ENCODE assay signal across 8 cellular contexts in the genomic region with DNA sequence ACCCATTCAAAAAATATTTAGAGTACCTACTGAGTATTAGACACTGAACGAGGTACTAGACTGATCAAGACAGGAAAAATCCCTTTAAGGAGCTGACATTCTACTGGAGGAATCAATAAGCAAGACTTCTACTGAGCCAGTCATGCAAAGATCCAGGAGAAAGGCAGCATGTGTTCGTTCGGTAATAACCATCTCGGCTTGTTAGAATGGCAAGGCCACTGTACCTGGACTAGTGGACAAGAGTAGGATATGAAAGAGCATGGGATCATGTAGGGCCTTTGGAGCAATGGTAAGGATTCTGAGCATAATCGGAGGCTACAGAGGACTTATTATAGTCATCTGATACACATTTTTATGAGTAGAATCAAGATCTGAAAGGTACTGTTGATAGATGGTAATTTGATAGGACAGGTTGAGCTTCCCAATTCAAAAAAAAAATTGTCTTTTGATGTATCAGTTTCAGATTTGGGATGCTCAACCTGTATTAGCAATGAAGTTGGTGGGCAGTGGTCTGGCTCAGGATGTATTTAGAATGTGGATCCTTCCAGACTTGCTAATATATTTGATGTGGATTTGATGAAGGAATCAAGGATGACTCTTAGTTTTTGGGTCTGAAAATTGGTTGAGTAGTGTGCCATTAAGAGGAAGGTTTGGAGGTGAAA. TPM values are rescaled to one million over a fixed set of nuclear protein-coding genes. Genes with fewer than 3 reads are reported as not detected.
DNase-seq lines count a peak whose midpoint lies in the region; ATAC-seq, FAIRE-seq and TF ChIP-seq lines count a peak whose summit lies in the region.

No MANE protein-coding gene starts in this region.

- no peaks in the 10 kb centered on the region for H3K27me3 ChIP-seq in CD4-positive, CD25-positive, alpha-beta regulatory T cell (ENCODE audit: control insufficient read depth, insufficient read depth, low read length)
- H3K27me3 ChIP-seq in HL-60 (ENCODE audit: insufficient read depth, poor library complexity, severe bottlenecking) (no peaks in the 10 kb centered on the region), muscle layer of duodenum (ENCODE audit: low read depth, low read length) (no peaks in the 10 kb centered on the region)

- no peak for DNase-seq in CD4-positive, CD25-positive, alpha-beta regulatory T cell
- peak in 1 of 2 experiments; percentile 39 for DNase-seq in HL-60 (ENCODE audit: low read depth in 1 of 2, low spot score in 1 of 2)
- DNase-seq in GM19239 (ENCODE audit: insufficient read length, low spot score), result no peak

- no peak for TF ChIP-seq CTCF in HL-60 (IDR thresholded peaks at IDR 0.05; ENCODE audit: insufficient read depth, low read length)

- peak overlapping the region; percentile 42 to 97 (median 44) for H3K27ac Mint-ChIP-seq in CD4-positive, CD25-positive, alpha-beta regulatory T cell
- peak overlapping the region; percentile 97 for H3K27ac Mint-ChIP-seq in activated T-helper 17 cell treated with anti-CD3 and anti-CD28 coated beads, Interleukin-2, amount 50 U/mL, for 72 hours

- FAIRE-seq in GM19239 (lab: Jason Lieb, UNC), result no peak

- H3K4me3 Mint-ChIP-seq in CD4-positive, CD25-positive, alpha-beta regulatory T cell, result peak overlapping the region; percentile 14 to 98 (median 62)
- peak overlapping the region; percentile 93 for H3K4me3 Mint-ChIP-seq in activated T-helper 17 cell treated with anti-CD3 and anti-CD28 coated beads, Interleukin-2, amount 50 U/mL, for 72 hours

- peaks cover 0 to 2% (median 0%) of the 10 kb centered on the region in 7 donors for H3K9me3 Mint-ChIP-seq in CD4-positive, CD25-positive, alpha-beta regulatory T cell
- H3K9me3 Mint-ChIP-seq in activated T-helper 17 cell treated with anti-CD3 and anti-CD28 coated beads, Interleukin-2, amount 50 U/mL, for 72 hours, result no peaks in the 10 kb centered on the region

- H3K36me3 Mint-ChIP-seq in CD4-positive, CD25-positive, alpha-beta regulatory T cell, result peaks cover 32% of the 10 kb centered on the region
- peaks cover 84% of the 10 kb centered on the region for H3K36me3 Mint-ChIP-seq in activated T-helper 17 cell treated with anti-CD3 and anti-CD28 coated beads, Interleukin-2, amount 50 U/mL, for 72 hours (ENCODE audit: low read depth)

- no peaks in the 10 kb centered on the region for H3K27me3 Mint-ChIP-seq in CD4-positive, CD25-positive, alpha-beta regulatory T cell
- H3K27me3 Mint-ChIP-seq in activated T-helper 17 cell treated with anti-CD3 and anti-CD28 coated beads, Interleukin-2, amount 50 U/mL, for 72 hours, result no peaks in the 10 kb centered on the region

- peaks cover 30% of the 10 kb centered on the region for H3K36me3 ChIP-seq in CD4-positive, CD25-positive, alpha-beta regulatory T cell (ENCODE audit: control insufficient read depth, insufficient read depth, low read length)
- H3K36me3 ChIP-seq in muscle layer of duodenum (ENCODE audit: control insufficient read depth in 1 of 2, insufficient read depth in 2 of 2, low read length in 2 of 2), result peaks cover 22 to 24% of the 10 kb centered on the region in 2 donors

- H3K4me1 ChIP-seq in CD4-positive, CD25-positive, alpha-beta regulatory T cell (ENCODE audit: control insufficient read depth, insufficient read depth, low read length, poor library complexity, severe bottlenecking), result peaks cover 54% of the 10 kb centered on the region
- H3K4me1 ChIP-seq in muscle layer of duodenum (ENCODE audit: control insufficient read depth in 1 of 2, insufficient read depth in 2 of 2, low read length in 2 of 2), result peaks cover 3 to 31% of the 10 kb centered on the region in 2 donors

- ATAC-seq in CD4-positive, CD25-positive, alpha-beta regulatory T cell (ENCODE audit: low read depth in 2 of 2), result no peak
- ATAC-seq in activated T-helper 17 cell treated with anti-CD3 and anti-CD28 coated beads, Interleukin-2, amount 50 U/mL, for 72 hours (replicated peaks), result no peak
- ATAC-seq in HG02678 (IDR thresholded peaks at IDR 0.05; ENCODE audit: unreplicated experiment) (no peak), HG03045 (IDR thresholded peaks at IDR 0.05; ENCODE audit: unreplicated experiment) (no peak), HG03175 (IDR thresholded peaks at IDR 0.05; ENCODE audit: unreplicated experiment) (no peak)

- H3K4me3 ChIP-seq in CD4-positive, CD25-positive, alpha-beta regulatory T cell (ENCODE audit: low read depth, low read length), result peak overlapping the region; percentile 99
- H3K4me3 ChIP-seq in HL-60 (replicated peaks; ENCODE audit: insufficient read depth, low read length), result peak overlapping the region; percentile 60
- peak overlapping the region in 1 of 2 donors; percentile 80 for H3K4me3 ChIP-seq in muscle layer of duodenum (ENCODE audit: low read depth in 1 of 2, low read length in 2 of 2)

- no peaks in the 10 kb centered on the region for H3K9me3 ChIP-seq in CD4-positive, CD25-positive, alpha-beta regulatory T cell (ENCODE audit: control insufficient read depth in 2 of 2, low read length in 2 of 2)
- no peaks in the 10 kb centered on the region for H3K9me3 ChIP-seq in muscle layer of duodenum (ENCODE audit: control insufficient read depth in 1 of 2, low read length in 2 of 2)

- peak overlapping the region; percentile 98 for H3K27ac ChIP-seq in CD4-positive, CD25-positive, alpha-beta regulatory T cell (ENCODE audit: insufficient read depth, low read length, poor library complexity, severe bottlenecking)
- H3K27ac ChIP-seq in HL-60 (replicated peaks) (peak overlapping the region; percentile 99), muscle layer of duodenum (ENCODE audit: low read length) (peak overlapping the region; percentile 39)

- H3K4me1 Mint-ChIP-seq in CD4-positive, CD25-positive, alpha-beta regulatory T cell, result peaks cover 33 to 72% (median 49%) of the 10 kb centered on the region in 4 donors
- peaks cover 42% of the 10 kb centered on the region for H3K4me1 Mint-ChIP-seq in activated T-helper 17 cell treated with anti-CD3 and anti-CD28 coated beads, Interleukin-2, amount 50 U/mL, for 72 hours

RNA-seq across cellular contexts. Expression of a gene that starts 2.3 kb away (rescaled TPM):
- 25.8 TPM for total RNA-seq in CD4-positive, CD25-positive, alpha-beta regulatory T cell
- 10 to 100 TPM; 32.0 to 42.2 (median 37.2) TPM for polyA plus RNA-seq in CD4-positive, CD25-positive, alpha-beta regulatory T cell
- 10 to 100 TPM; 38.7 to 43.1 TPM for total RNA-seq in activated T-helper 17 cell treated with anti-CD3 and anti-CD28 coated beads, Interleukin-2, amount 50 U/mL, for 72 hours

RNA-seq across cellular contexts. Expression of a gene that starts 26.6 kb away (rescaled TPM):
- 523 TPM for total RNA-seq in CD4-positive, CD25-positive, alpha-beta regulatory T cell
- polyA plus RNA-seq in CD4-positive, CD25-positive, alpha-beta regulatory T cell, result 100 to 1,000 TPM; 169 to 234 (median 216) TPM
- total RNA-seq in activated T-helper 17 cell treated with anti-CD3 and anti-CD28 coated beads, Interleukin-2, amount 50 U/mL, for 72 hours, result 100 to 1,000 TPM; 336 to 438 TPM

Comparison
In these comparisons a context has a peak if more than half of its experiments do, and no peak if none do; other contexts are left out.
1. H3K27ac ChIP-seq: peak in every context shown above with its lines; median percentile 99 in HL-60; 98 in CD4-positive, CD25-positive, alpha-beta regulatory T cell; 39 in muscle layer of duodenum.